13 cellular contexts compared by ENCODE assay signal in genomic region chr6:3500262-3501001, GRCh38. TPM values are rescaled to one million over a fixed set of nuclear protein-coding genes. Genes with fewer than 3 reads are reported as not detected.
DNase-seq lines count a peak whose midpoint lies in the region; ATAC-seq and FAIRE-seq lines count a peak whose summit lies in the region.
"Had no signal": no experiment of that assay in that cellular context is flagged by ENCODE, and none has a peak within 500 bp of the region (broad histone marks: within the 10 kb centered on the region; RNA-seq: fewer than 3 reads in every experiment).

No MANE protein-coding gene starts in this region.

- no peaks in the 10 kb centered on the region for H3K9me3 Mint-ChIP-seq in natural killer cell treated with Interleukin-12 subunit alpha and Interleukin-12 subunit beta and Interleukin-15 and Interleukin-18, amount 100 ng/mL, for 72 hours

- no peak for ATAC-seq in GM18517 (IDR thresholded peaks at IDR 0.05; ENCODE audit: unreplicated experiment)
- no peak for ATAC-seq in natural killer cell treated with Interleukin-12 subunit alpha and Interleukin-12 subunit beta and Interleukin-15 and Interleukin-18, amount 100 ng/mL, for 72 hours
- ATAC-seq: activated naive CD4-positive, alpha-beta T cell treated with anti-CD3 and anti-CD28 coated beads, Interleukin-2, amount 50 U/mL, for 72 hours had no signal

- no peaks in the 10 kb centered on the region for H3K4me1 Mint-ChIP-seq in natural killer cell treated with Interleukin-12 subunit alpha and Interleukin-12 subunit beta and Interleukin-15 and Interleukin-18, amount 100 ng/mL, for 72 hours (ENCODE audit: low read depth in 2 of 2)

- no peak overlapping the region for H3K4me3 Mint-ChIP-seq in natural killer cell treated with Interleukin-12 subunit alpha and Interleukin-12 subunit beta and Interleukin-15 and Interleukin-18, amount 100 ng/mL, for 72 hours

- peak; percentile 99 for FAIRE-seq in endometrium (lab: Jason Lieb, UNC)
- FAIRE-seq: GM12892, urothelium cell line had no signal

- DNase-seq in Daoy (ENCODE audit: low read depth) (peak; percentile 82), NCI-H1417 treated with DMSO at 0.1 percent for 48 hours (lab: John Stamatoyannopoulos, UW) (peak; percentile 60), renal cortical epithelial cell (ENCODE audit: low read depth) (peak; percentile 94), HuH-7.5 (ENCODE audit: low spot score) (no peak), middle frontal gyrus (ENCODE audit: extremely low spot score, low spot score) (no peak)
- no peak for DNase-seq in natural killer cell treated with Interleukin-12 subunit alpha and Interleukin-12 subunit beta and Interleukin-15 and Interleukin-18, amount 100 ng/mL, for 72 hours (ENCODE audit: low spot score)
- DNase-seq: Karpas-422, NCI-H748 treated with DMSO at 0.1 percent for 48 hours had no signal

- H3K36me3 Mint-ChIP-seq in natural killer cell treated with Interleukin-12 subunit alpha and Interleukin-12 subunit beta and Interleukin-15 and Interleukin-18, amount 100 ng/mL, for 72 hours: no peaks in the 10 kb centered on the region
- H3K36me3 Mint-ChIP-seq: activated naive CD4-positive, alpha-beta T cell treated with anti-CD3 and anti-CD28 coated beads, Interleukin-2, amount 50 U/mL, for 72 hours had no signal

- H3K27ac Mint-ChIP-seq in natural killer cell treated with Interleukin-12 subunit alpha and Interleukin-12 subunit beta and Interleukin-15 and Interleukin-18, amount 100 ng/mL, for 72 hours: no peak overlapping the region
- H3K27ac Mint-ChIP-seq: activated naive CD4-positive, alpha-beta T cell treated with anti-CD3 and anti-CD28 coated beads, Interleukin-2, amount 50 U/mL, for 72 hours had no signal

- H3K27me3 Mint-ChIP-seq in natural killer cell treated with Interleukin-12 subunit alpha and Interleukin-12 subunit beta and Interleukin-15 and Interleukin-18, amount 100 ng/mL, for 72 hours: peaks cover 16 to 37% of the 10 kb centered on the region in 2 donors

RNA-seq across cellular contexts. Expression of gene SLC22A23, which starts 43.6 kb away (rescaled TPM):
- 1.5 and 2.7 TPM in 2 replicates for total RNA-seq in Daoy (2014; rRNA removed; shearing (Covaris generic))
- total RNA-seq in renal cortical epithelial cell: 0.35 and 2.4 TPM in 2 replicates
- under 1 TPM; 0.11 to 0.14 TPM for total RNA-seq in natural killer cell treated with Interleukin-12 subunit alpha and Interleukin-12 subunit beta and Interleukin-15 and Interleukin-18, amount 100 ng/mL, for 72 hours

Comparison
In these comparisons a context has a peak if more than half of its experiments do, and no peak if none do; other contexts are left out.
1. DNase-seq: peak in Daoy (single experiment), NCI-H1417 treated with DMSO at 0.1 percent for 48 hours (single experiment) and renal cortical epithelial cell (single experiment); none in HuH-7.5 (single experiment), middle frontal gyrus (single experiment) and natural killer cell treated with Interleukin-12 subunit alpha and Interleukin-12 subunit beta and Interleukin-15 and Interleukin-18, amount 100 ng/mL, for 72 hours (single experiment).